32 cellular contexts compared by ENCODE assay signal in the genomic region with DNA sequence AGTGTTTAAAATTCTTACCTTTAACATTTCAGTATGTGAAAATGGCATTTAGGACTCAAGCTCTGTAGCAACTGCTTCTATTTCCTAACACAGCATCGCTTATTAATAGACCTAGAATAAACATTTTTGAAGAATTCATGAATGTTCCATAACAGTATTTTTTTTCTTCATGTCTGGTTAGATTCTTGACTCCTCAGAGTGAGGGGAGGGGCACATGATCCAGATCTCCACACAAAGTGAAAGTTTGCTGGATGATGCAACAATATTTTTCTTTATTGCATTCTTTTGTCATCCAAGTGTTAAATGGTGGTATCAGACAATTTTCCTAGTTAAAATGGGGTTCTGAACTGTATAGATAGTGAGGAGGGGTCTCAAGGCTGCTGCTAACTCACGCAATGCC.
DNase-seq lines count a peak whose midpoint lies in the region; ATAC-seq, FAIRE-seq and TF ChIP-seq lines count a peak whose summit lies in the region.
"Had no signal": no experiment of that assay in that cellular context is flagged by ENCODE, and none has a peak within 500 bp of the region (broad histone marks: within the 10 kb centered on the region; RNA-seq: fewer than 3 reads in every experiment).

No MANE protein-coding gene starts in this region.

- no peak for TF ChIP-seq CTCF in fibroblast of mammary gland (conservative IDR thresholded peaks at IDR 0.05; ENCODE audit: control insufficient read depth, insufficient read depth, low read depth, low read length)

- H3K4me3 Mint-ChIP-seq in T-helper 17 cell = no peak overlapping the region
- H3K4me3 Mint-ChIP-seq: activated CD4-positive, alpha-beta T cell treated with anti-CD3 and anti-CD28 coated beads for 36 hours; activated CD8-positive, alpha-beta T cell treated with anti-CD3 and anti-CD28 coated beads for 36 hours; activated naive CD4-positive, alpha-beta T cell treated with anti-CD3 and anti-CD28 coated beads, Interleukin-2, amount 10 ng/mL, durations not matched to agents 7 days and 5 days; activated T-helper 17 cell treated with anti-CD3 and anti-CD28 coated beads, Interleukin-2, amount 50 U/mL, for 72 hours; effector memory CD8-positive, alpha-beta T cell; natural killer cell had no signal

- H3K36me3 Mint-ChIP-seq in T-helper 17 cell (ENCODE audit: low read depth) = peaks cover 3% of the 10 kb centered on the region
- H3K36me3 Mint-ChIP-seq: activated naive CD4-positive, alpha-beta T cell treated with anti-CD3 and anti-CD28 coated beads, Interleukin-2, amount 10 ng/mL, durations not matched to agents 7 days and 5 days; CD8-positive, alpha-beta memory T cell; natural killer cell had no signal

- no peak overlapping the region for H3K4me3 ChIP-seq in fibroblast of mammary gland (ENCODE audit: control insufficient read depth, low read depth, low read length)
- H3K4me3 ChIP-seq: heart left ventricle, lower lobe of right lung had no signal

- H3K27me3 Mint-ChIP-seq in T-helper 17 cell = no peaks in the 10 kb centered on the region
- H3K27me3 Mint-ChIP-seq: activated CD4-positive, alpha-beta T cell treated with anti-CD3 and anti-CD28 coated beads for 36 hours; activated CD8-positive, alpha-beta T cell treated with anti-CD3 and anti-CD28 coated beads for 36 hours; activated naive CD4-positive, alpha-beta T cell treated with anti-CD3 and anti-CD28 coated beads, Interleukin-2, amount 10 ng/mL, durations not matched to agents 7 days and 5 days; activated T-helper 17 cell treated with anti-CD3 and anti-CD28 coated beads, Interleukin-2, amount 50 U/mL, for 72 hours; effector memory CD8-positive, alpha-beta T cell had no signal

- DNase-seq in GM03348 (ENCODE audit: low spot score) (peak; percentile 14), T-helper 17 cell (no peak), fibroblast of mammary gland (ENCODE audit: low read depth) (peak; percentile 2), renal cortical epithelial cell (ENCODE audit: low read depth) (peak; percentile 2), NCI-H2227 (lab: John Stamatoyannopoulos, UW; ENCODE audit: unreplicated experiment) (no peak), hippocampal formation (lab: John Stamatoyannopoulos, UW) (no peak), GM12892 (ENCODE audit: insufficient read length) (no peak)
- DNase-seq: ACHN; activated CD8-positive, alpha-beta memory T cell treated with anti-CD3 and anti-CD28 coated beads, Interleukin-2, amount 50 U/mL, for 48 hours; activated naive CD4-positive, alpha-beta T cell treated with anti-CD3 and anti-CD28 coated beads, Interleukin-2, amount 10 ng/mL, durations not matched to agents 7 days and 5 days; cortex of kidney; effector memory CD8-positive, alpha-beta T cell; foreskin keratinocyte; heart left ventricle; lower lobe of right lung; natural killer cell; NCI-H1436 treated with DMSO at 0.1 percent for 48 hours; NCI-H2081 treated with DMSO at 0.1 percent for 48 hours; NCI-H774; nucleus accumbens; SHP77 treated with DMSO at 0.1 percent for 48 hours; small intestine; stimulated activated naive CD4-positive, alpha-beta T cell; SW 1271; T-helper 9 cell had no signal

- no peak for FAIRE-seq in GM12892 (lab: Jason Lieb, UNC)
- FAIRE-seq: H54, RCC 7860, small intestine, urothelium cell line had no signal

- H3K4me1 Mint-ChIP-seq in T-helper 17 cell = peaks cover 11% of the 10 kb centered on the region

- H3K9me3 ChIP-seq in T-helper 17 cell (ENCODE audit: control insufficient read depth, low read length, poor library complexity, severe bottlenecking) = no peaks in the 10 kb centered on the region
- H3K9me3 ChIP-seq: lower lobe of right lung had no signal

- ATAC-seq in T-helper 17 cell = no peak
- ATAC-seq: activated CD4-positive, alpha-beta T cell treated with anti-CD3 and anti-CD28 coated beads for 36 hours; activated T-helper 17 cell treated with anti-CD3 and anti-CD28 coated beads, Interleukin-2, amount 50 U/mL, for 72 hours; foreskin keratinocyte; heart left ventricle; lower lobe of right lung had no signal

- peak overlapping the region; percentile 49 for H3K27ac Mint-ChIP-seq in T-helper 17 cell
- H3K27ac Mint-ChIP-seq: activated CD8-positive, alpha-beta T cell treated with anti-CD3 and anti-CD28 coated beads for 36 hours; activated naive CD4-positive, alpha-beta T cell treated with anti-CD3 and anti-CD28 coated beads, Interleukin-2, amount 10 ng/mL, durations not matched to agents 7 days and 5 days; activated T-helper 17 cell treated with anti-CD3 and anti-CD28 coated beads, Interleukin-2, amount 50 U/mL, for 72 hours; effector memory CD8-positive, alpha-beta T cell; natural killer cell had no signal

- TF ChIP-seq POLR2A in GM12892 (IDR thresholded peaks at IDR 0.05; ENCODE audit: low read depth, low read length) = no peak

Comparison
In these comparisons a context has a peak if more than half of its experiments do, and no peak if none do; other contexts are left out.
1. DNase-seq: peak in GM03348 (single experiment), fibroblast of mammary gland (single experiment) and renal cortical epithelial cell (single experiment); none in T-helper 17 cell (0 of 3), NCI-H2227 (single experiment), hippocampal formation (0 of 2) and GM12892 (single experiment).